ENCODE assay signal across 35 cellular contexts in genomic region chr11:42112896-42113295, GRCh38.
"Had no signal": no experiment of that assay in that cellular context is flagged by ENCODE, and none has a peak within 500 bp of the region (broad histone marks: within the 10 kb centered on the region; RNA-seq: fewer than 3 reads in every experiment).

No MANE protein-coding gene starts in this region.

- FAIRE-seq: astrocyte, TTC549 had no signal

- H3K4me1 Mint-ChIP-seq: activated B cell treated with CpG ODN at 0.5 μM for 24 hours; activated CD4-positive, alpha-beta T cell treated with anti-CD3 and anti-CD28 coated beads, Interleukin-2, amount 10 ng/mL, durations not matched to agents 24 days and 14 days; activated naive CD8-positive, alpha-beta T cell treated with anti-CD3 and anti-CD28 coated beads for 36 hours; activated T-helper 17 cell treated with anti-CD3 and anti-CD28 coated beads, Interleukin-2, amount 50 U/mL, for 72 hours had no signal

- H3K4me3 Mint-ChIP-seq: activated B cell treated with CpG ODN at 0.5 μM for 24 hours; activated CD4-positive, alpha-beta memory T cell treated with anti-CD3 and anti-CD28 coated beads for 36 hours; activated CD4-positive, alpha-beta T cell treated with anti-CD3 and anti-CD28 coated beads, Interleukin-2, amount 10 ng/mL, durations not matched to agents 24 days and 14 days; activated CD8-positive, alpha-beta T cell treated with anti-CD3 and anti-CD28 coated beads for 36 hours; activated naive CD4-positive, alpha-beta T cell treated with anti-CD3 and anti-CD28 coated beads for 36 hours; activated naive CD8-positive, alpha-beta T cell treated with anti-CD3 and anti-CD28 coated beads for 36 hours; activated T-cell treated with anti-CD3 and anti-CD28 coated beads, Interleukin-2, amount 50 U/mL, for 4 hours; activated T-cell treated with anti-CD3 and anti-CD28 coated beads, Interleukin-2, amount 50 U/mL, for 72 hours; activated T-helper 1 cell treated with anti-CD3 and anti-CD28 coated beads, Interleukin-12 subunit alpha, Interleukin-12 subunit beta, Interleukin-2, Interleukin-4 antibody, amounts not matched to agents 30 ng/mL and 10 ng/mL and 1 ng/mL, durations not matched to agents 14 hours and 24 hours and 36 hours; activated T-helper 17 cell treated with anti-CD3 and anti-CD28 coated beads, Interleukin-2, amount 50 U/mL, for 72 hours; T-helper 1 cell treated with Interleukin-12 subunit alpha and Interleukin-12 subunit beta and Interleukin-4 antibody, amounts not matched to agents 30 μg/mL and 1 μg/mL, for 36 hours; T-helper 2 cell treated with Interferon-gamma antibody and Interleukin-4, amounts not matched to agents 5 μg/mL and 100 μg/mL, for 36 hours had no signal

- H3K27me3 Mint-ChIP-seq: activated B cell treated with CpG ODN at 0.5 μM for 24 hours; activated CD4-positive, alpha-beta memory T cell treated with anti-CD3 and anti-CD28 coated beads for 36 hours; activated CD4-positive, alpha-beta T cell treated with anti-CD3 and anti-CD28 coated beads, Interleukin-2, amount 10 ng/mL, durations not matched to agents 24 days and 14 days; activated CD8-positive, alpha-beta T cell treated with anti-CD3 and anti-CD28 coated beads for 36 hours; activated naive CD8-positive, alpha-beta T cell treated with anti-CD3 and anti-CD28 coated beads for 36 hours; activated T-helper 17 cell treated with anti-CD3 and anti-CD28 coated beads, Interleukin-2, amount 50 U/mL, for 72 hours had no signal

- ATAC-seq: activated CD8-positive, alpha-beta T cell treated with anti-CD3 and anti-CD28 coated beads for 36 hours; activated naive CD4-positive, alpha-beta T cell treated with anti-CD3 and anti-CD28 coated beads, Interleukin-2, amount 50 U/mL, for 72 hours; activated T-cell treated with anti-CD3 and anti-CD28 coated beads, Interleukin-2, amount 50 U/mL, for 4 hours; activated T-cell treated with anti-CD3 and anti-CD28 coated beads, Interleukin-2, amount 50 U/mL, for 72 hours; activated T-helper 17 cell treated with anti-CD3 and anti-CD28 coated beads, Interleukin-2, amount 50 U/mL, for 72 hours; body of pancreas had no signal

- DNase-seq: activated B cell treated with CpG ODN at 0.5 μM for 24 hours; activated CD4-positive, alpha-beta memory T cell treated with anti-CD3 and anti-CD28 coated beads for 36 hours; activated CD4-positive, alpha-beta T cell treated with anti-CD3 and anti-CD28 coated beads for 4 hours; activated CD4-positive, alpha-beta T cell treated with anti-CD3 and anti-CD28 coated beads, Interleukin-2, amount 10 ng/mL, durations not matched to agents 24 days and 14 days; activated CD4-positive, alpha-beta T cell treated with anti-CD3 and anti-CD28 coated beads, Interleukin-2, amount 50 U/mL, for 1 hour; activated CD4-positive, alpha-beta T cell treated with anti-CD3 and anti-CD28 coated beads, Interleukin-2, amount 50 U/mL, for 4 hours; activated CD4-positive, CD25-positive, alpha-beta regulatory T cell treated with anti-CD3 and anti-CD28 coated beads, Interleukin-2, amount 50 U/mL, for 72 hours; activated CD8-positive, alpha-beta memory T cell treated with anti-CD3 and anti-CD28 coated beads, Interleukin-2, amount 50 U/mL, for 4 hours; activated CD8-positive, alpha-beta T cell treated with anti-CD3 and anti-CD28 coated beads for 36 hours; activated effector memory CD4-positive, alpha-beta T cell treated with anti-CD3 and anti-CD28 coated beads, Interleukin-2, amount 50 U/mL, for 16 hours; activated gamma-delta T cell treated with Interleukin-2 at 50 U/mL for 16 hours; activated naive CD4-positive, alpha-beta T cell; activated naive CD4-positive, alpha-beta T cell treated with anti-CD3 and anti-CD28 coated beads for 36 hours; activated naive CD4-positive, alpha-beta T cell treated with anti-CD3 and anti-CD28 coated beads, Interleukin-2, amount 50 U/mL, for 16 hours; activated naive CD8-positive, alpha-beta T cell treated with anti-CD3 and anti-CD28 coated beads for 36 hours; activated T-cell treated with anti-CD3 and anti-CD28 coated beads for 4 hours; activated T-cell treated with anti-CD3 and anti-CD28 coated beads, Interleukin-2, amount 50 U/mL, for 1 hour; activated T-cell treated with anti-CD3 and anti-CD28 coated beads, Interleukin-2, amount 50 U/mL, for 4 hours; activated T-cell treated with anti-CD3 and anti-CD28 coated beads, Interleukin-2, amount 50 U/mL, for 72 hours; adrenal gland; amniotic stem cell; aorta; body of pancreas; brain microvascular endothelial cell; central memory CD4-positive, alpha-beta T cell; T-helper 1 cell; T-helper 2 cell; T-helper 9 cell had no signal

- H3K36me3 Mint-ChIP-seq: activated CD4-positive, alpha-beta memory T cell treated with anti-CD3 and anti-CD28 coated beads for 36 hours; activated naive CD4-positive, alpha-beta T cell treated with anti-CD3 and anti-CD28 coated beads, Interleukin-2, amount 50 U/mL, for 72 hours; activated naive CD8-positive, alpha-beta T cell treated with anti-CD3 and anti-CD28 coated beads for 36 hours had no signal

- H3K27ac Mint-ChIP-seq: activated B cell treated with CpG ODN at 0.5 μM for 24 hours; activated CD4-positive, alpha-beta memory T cell treated with anti-CD3 and anti-CD28 coated beads for 36 hours; activated CD4-positive, alpha-beta T cell treated with anti-CD3 and anti-CD28 coated beads, Interleukin-2, amount 10 ng/mL, durations not matched to agents 24 days and 14 days; activated CD8-positive, alpha-beta T cell treated with anti-CD3 and anti-CD28 coated beads for 36 hours; activated naive CD4-positive, alpha-beta T cell treated with anti-CD3 and anti-CD28 coated beads for 36 hours; activated naive CD4-positive, alpha-beta T cell treated with anti-CD3 and anti-CD28 coated beads, Interleukin-2, amount 50 U/mL, for 72 hours; activated naive CD8-positive, alpha-beta T cell treated with anti-CD3 and anti-CD28 coated beads for 36 hours; activated T-cell treated with anti-CD3 and anti-CD28 coated beads, Interleukin-2, amount 50 U/mL, for 72 hours; activated T-helper 1 cell treated with anti-CD3 and anti-CD28 coated beads, Interleukin-12 subunit alpha, Interleukin-12 subunit beta, Interleukin-2, Interleukin-4 antibody, amounts not matched to agents 30 ng/mL and 10 ng/mL and 1 ng/mL, durations not matched to agents 14 hours and 24 hours and 36 hours; activated T-helper 17 cell treated with anti-CD3 and anti-CD28 coated beads, Interleukin-2, amount 50 U/mL, for 72 hours; T-helper 1 cell treated with Interleukin-12 subunit alpha and Interleukin-12 subunit beta and Interleukin-4 antibody, amounts not matched to agents 30 μg/mL and 1 μg/mL, for 36 hours; T-helper 2 cell treated with Interferon-gamma antibody and Interleukin-4, amounts not matched to agents 5 μg/mL and 100 μg/mL, for 36 hours had no signal
